In genomic region chr2:12302691-12303090, GRCh38 we compare ENCODE assay signal across 15 cellular contexts.
DNase-seq lines count a peak whose midpoint lies in the region; ATAC-seq and TF ChIP-seq lines count a peak whose summit lies in the region.
"Had no signal": no experiment of that assay in that cellular context is flagged by ENCODE, and none has a peak within 500 bp of the region (broad histone marks: within the 10 kb centered on the region; RNA-seq: fewer than 3 reads in every experiment).

No MANE protein-coding gene starts in this region.

- in situ Hi-C loops in IMR-90 (cut with MboI; ENCODE audit: low sequenced_read_pairs) (no loop called here), GM23248 (cut with MboI) (no loop called here), transverse colon (cut with MboI; ENCODE audit: low pct_ligation_motif_present in 1 of 4, low pct_unique_long_range_greater_than_20kb in 1 of 4, low sequenced_read_pairs in 3 of 4) (no loop called here)

- 0 out of 2 replicates have a peak, but pooled peaks cover 2% of the 10 kb centered on the region for H3K9me1 ChIP-seq in IMR-90 (ENCODE audit: insufficient read depth, low read length)

- no peak for ATAC-seq in IMR-90 (ENCODE audit: low read depth)

- no peak overlapping the region for H3K9ac ChIP-seq in BLaER1 treated with 17β-estradiol and CSF1 and Interleukin-3, amounts not matched to agents 10 nM and 100 nM
- H3K9ac ChIP-seq in IMR-90 (ENCODE audit: low read depth, low read length) (no peak overlapping the region), GM23248 (no peak overlapping the region)

- no peaks in the 10 kb centered on the region for H3K27me3 ChIP-seq in BLaER1 treated with 17β-estradiol and CSF1 and Interleukin-3, amounts not matched to agents 10 nM and 100 nM
- H3K27me3 ChIP-seq in IMR-90 (ENCODE audit: control insufficient read depth, insufficient read depth, low read length): no peaks in the 10 kb centered on the region
- no peaks in the 10 kb centered on the region for H3K27me3 ChIP-seq in SJSA1 (replicated peaks)
- H3K27me3 ChIP-seq in osteoblast (ENCODE audit: insufficient read depth, low read length): no peaks in the 10 kb centered on the region
- H3K27me3 ChIP-seq in GM23248 (replicated peaks; ENCODE audit: insufficient read depth): no peaks in the 10 kb centered on the region
- no peaks in the 10 kb centered on the region for H3K27me3 ChIP-seq in transverse colon

- CTCF ChIA-PET in IMR-90 (lab: Yijun Ruan, JAX): interaction anchor here (0.6 to 0.9 kb wide), 2 partner anchors 9 to 415 kb away, joined by 3 read pairs; no protein-coding TSS in a partner anchor

- H4K91ac ChIP-seq in IMR-90 (ENCODE audit: insufficient read depth, low read depth, low read length): no peak overlapping the region

- dilution Hi-C loops in IMR-90 (cut with HindIII; ENCODE audit: low sequenced_read_pairs, unreplicated experiment): no loop called here

- no peak overlapping the region for H3K4me3 ChIP-seq in BLaER1 treated with 17β-estradiol and CSF1 and Interleukin-3, amounts not matched to agents 10 nM and 100 nM
- H3K4me3 ChIP-seq in IMR-90 (ENCODE audit: insufficient read depth, low read depth, low read length) (no peak overlapping the region), SJSA1 (no peak overlapping the region), osteoblast (ENCODE audit: insufficient read depth, low read length) (no peak overlapping the region), GM23248 (no peak overlapping the region), transverse colon (no peak overlapping the region)
- H3K4me3 ChIP-seq: GM12878, K562 had no signal

- DNase-seq in IMR-90: no peak
- no peak for DNase-seq in SJSA1 (ENCODE audit: low read depth in 1 of 2, low spot score in 2 of 2)
- no peak for DNase-seq in osteoblast (ENCODE audit: insufficient read length, low spot score, missing footprints)
- no peak for DNase-seq in 8988T
- no peak for DNase-seq in GM23248
- no peak for DNase-seq in transverse colon
- DNase-seq: C1 segment of cervical spinal cord, GDM1, NCI-H1048, NCI-H146, NCI-H2081, SHP77 treated with DMSO at 0.1 percent for 48 hours had no signal

- no peak overlapping the region for H3K27ac ChIP-seq in BLaER1 treated with 17β-estradiol and CSF1 and Interleukin-3, amounts not matched to agents 10 nM and 100 nM
- H3K27ac ChIP-seq in IMR-90 (ENCODE audit: insufficient read depth, low read length): no peak overlapping the region
- H3K27ac ChIP-seq in SJSA1: peak overlapping the region; percentile 29; the same call in 1 of the 2 replicates
- no peak overlapping the region for H3K27ac ChIP-seq in osteoblast (ENCODE audit: low read depth, low read length)
- H3K27ac ChIP-seq in GM23248: no peak overlapping the region
- no peak overlapping the region for H3K27ac ChIP-seq in transverse colon

- H2BK15ac ChIP-seq in IMR-90 (ENCODE audit: low read depth, low read length): peak overlapping the region; percentile 80; the same call in 1 of the 3 replicates

- H3K79me1 ChIP-seq in IMR-90 (ENCODE audit: low read depth in 1 of 2, low read length in 2 of 2): no peaks in the 10 kb centered on the region

- H3K4ac ChIP-seq in IMR-90 (ENCODE audit: low read depth, low read length): peak overlapping the region; percentile 54

- TF ChIP-seq POLR2A in IMR-90 (IDR thresholded peaks at IDR 0.05; ENCODE audit: low read depth, low read length) (no peak), transverse colon (IDR thresholded peaks at IDR 0.05) (no peak)

- no peaks in the 10 kb centered on the region for H3K9me2 ChIP-seq in GM23248 (ENCODE audit: insufficient read depth)

- H2BK20ac ChIP-seq in IMR-90 (ENCODE audit: low read depth, low read length): peak overlapping the region; percentile 69

- no CpG with 5 or more reads among the region's 3 CpGs for WGBS in IMR-90 (ENCODE audit: extremely low coverage in 2 of 2, insufficient read length in 1 of 2), 2 experiments
- WGBS in GM23248 (ENCODE audit: low coverage in 1 of 2, low lambda C conversion rate in 2 of 2, missing lambda C conversion rate in 2 of 2), 2 experiments: 93 to 94% methylated on average over 3 of the region's 3 CpGs
- 87 to 93% methylated on average over 2 to 3 of the region's 3 CpGs for WGBS in transverse colon (ENCODE audit: low coverage in 1 of 2), 2 donors

- H3K9me3 ChIP-seq in BLaER1 treated with 17β-estradiol and CSF1 and Interleukin-3, amounts not matched to agents 10 nM and 100 nM (replicated peaks in 1 of 11): peaks cover 0 to 21% (median 11%) of the 10 kb centered on the region in 11 experiments; a peak in 8 of 22 replicates
- H3K9me3 ChIP-seq in IMR-90 (ENCODE audit: control insufficient read depth, insufficient read depth, low read length) (no peaks in the 10 kb centered on the region), SJSA1 (replicated peaks) (peaks cover 3% of the 10 kb centered on the region; the same call in 1 of the 2 replicates), osteoblast (ENCODE audit: low read depth, low read length) (no peaks in the 10 kb centered on the region), GM23248 (ENCODE audit: low read depth) (no peaks in the 10 kb centered on the region), transverse colon (no peaks in the 10 kb centered on the region)

- peak overlapping the region; percentile 83 for H3K18ac ChIP-seq in IMR-90 (ENCODE audit: low read depth, low read length)

- H2AK5ac ChIP-seq in IMR-90 (ENCODE audit: low read depth, low read length): no peak overlapping the region; the same call in 1 of the 2 replicates

- H3K56ac ChIP-seq in IMR-90 (ENCODE audit: extremely low read depth, insufficient read depth, low read length): no peak overlapping the region

- peaks cover 11% of the 10 kb centered on the region for H3F3A ChIP-seq in GM23248 (ENCODE audit: insufficient read depth)

- no peak overlapping the region for H2BK5ac ChIP-seq in IMR-90 (ENCODE audit: low read depth, low read length, poor library complexity, severe bottlenecking)

- no peak for TF ChIP-seq EP300 in transverse colon (IDR thresholded peaks at IDR 0.05; ENCODE audit: low read depth)

- H3K14ac ChIP-seq in IMR-90 (replicated peaks; ENCODE audit: low read depth, low read length): 0 out of 2 replicates have a peak overlapping the region, but pooled peaks have one; percentile 25

- POLR2A ChIA-PET in IMR-90 (lab: Charles Lee; ENCODE audit: unreplicated experiment): no interaction called here

- no peaks in the 10 kb centered on the region; a peak in 1 of 22 replicates for H4K20me1 ChIP-seq in BLaER1 treated with 17β-estradiol and CSF1 and Interleukin-3, amounts not matched to agents 10 nM and 100 nM
- H4K20me1 ChIP-seq in IMR-90 (ENCODE audit: insufficient read depth, low read length) (no peaks in the 10 kb centered on the region), osteoblast (ENCODE audit: insufficient read depth, low read length) (no peaks in the 10 kb centered on the region), GM23248 (ENCODE audit: insufficient read depth) (no peaks in the 10 kb centered on the region)

- 0 out of 2 replicates have a peak overlapping the region, but pooled peaks have one; percentile 22 for H2BK120ac ChIP-seq in IMR-90 (ENCODE audit: low read depth, low read length)

- H3K4me2 ChIP-seq in BLaER1 treated with 17β-estradiol and CSF1 and Interleukin-3, amounts not matched to agents 10 nM and 100 nM: peak overlapping the region in 7 of 11 experiments; percentile 39 to 70 (median 62); a peak in 13 of 22 replicates
- H3K4me2 ChIP-seq in IMR-90 (ENCODE audit: low read depth, low read length) (no peak overlapping the region), osteoblast (ENCODE audit: insufficient read depth, low read length) (peak overlapping the region; percentile 64), GM23248 (ENCODE audit: unreplicated experiment) (no peak overlapping the region)

- no peak overlapping the region for H2AK9ac ChIP-seq in IMR-90 (replicated peaks; ENCODE audit: low read depth, low read length, poor library complexity)

- H3K36me3 ChIP-seq in BLaER1 treated with 17β-estradiol and CSF1 and Interleukin-3, amounts not matched to agents 10 nM and 100 nM: no peaks in the 10 kb centered on the region
- H3K36me3 ChIP-seq in IMR-90 (ENCODE audit: control insufficient read depth, insufficient read depth, low read length) (no peaks in the 10 kb centered on the region), SJSA1 (no peaks in the 10 kb centered on the region), osteoblast (ENCODE audit: insufficient read depth, low read length) (no peaks in the 10 kb centered on the region), GM23248 (ENCODE audit: low read depth) (no peaks in the 10 kb centered on the region), transverse colon (no peaks in the 10 kb centered on the region)

- H4K8ac ChIP-seq in IMR-90 (ENCODE audit: low read depth in 2 of 2, low read length in 2 of 2): no peak overlapping the region; a peak in 1 of 4 replicates

- TF ChIP-seq CTCF in IMR-90 (conservative IDR thresholded peaks at IDR 0.05; ENCODE audit: low read depth, low read length) (no peak), osteoblast (IDR thresholded peaks at IDR 0.05; ENCODE audit: extremely low read depth, low read depth, low read length) (no peak), transverse colon (IDR thresholded peaks at IDR 0.05) (no peak)

- H3K23ac ChIP-seq in IMR-90 (ENCODE audit: low read depth, low read length): no peak overlapping the region

- intact Hi-C loops in IMR-90 (cut with micrococcal nuclease) (loop anchor here (5.0 to 10.0 kb wide), 3 partner anchors 248 to 705 kb away; partner anchors contain the start of gene TRIB2), transverse colon (cut with DNase I; ENCODE audit: low total_unique reads) (no loop called here)

- H2AFZ ChIP-seq in IMR-90 (replicated peaks; ENCODE audit: low read length, poor library complexity) (no peak overlapping the region), osteoblast (ENCODE audit: low read length) (no peak overlapping the region), GM23248 (no peak overlapping the region)

- H3K79me2 ChIP-seq in osteoblast (ENCODE audit: insufficient read depth, low read length) (no peaks in the 10 kb centered on the region), GM23248 (ENCODE audit: insufficient read depth) (no peaks in the 10 kb centered on the region)

- H3K4me1 ChIP-seq in BLaER1 treated with 17β-estradiol and CSF1 and Interleukin-3, amounts not matched to agents 10 nM and 100 nM: peaks cover 8 to 32% (median 14%) of the 10 kb centered on the region in 10 experiments; a peak in 19 of 20 replicates
- H3K4me1 ChIP-seq in IMR-90 (ENCODE audit: control insufficient read depth, insufficient read depth, low read length): peaks cover 15% of the 10 kb centered on the region
- H3K4me1 ChIP-seq in SJSA1 (replicated peaks): peaks cover 55% of the 10 kb centered on the region
- peaks cover 23% of the 10 kb centered on the region for H3K4me1 ChIP-seq in osteoblast (ENCODE audit: insufficient read depth, low read length)
- peaks cover 30% of the 10 kb centered on the region for H3K4me1 ChIP-seq in GM23248 (ENCODE audit: insufficient read depth)
- peaks cover 0 to 15% (median 6%) of the 10 kb centered on the region in 4 donors for H3K4me1 ChIP-seq in transverse colon

- no peak for TF ChIP-seq RAD21 in IMR-90 (IDR thresholded peaks at IDR 0.05; ENCODE audit: low read length)

- no TSS peak for BruUV-seq in IMR-90 (replicated peaks; lab: Mats Ljungman, UMichigan)

- H4K5ac ChIP-seq in IMR-90 (ENCODE audit: low read depth, low read length): peak overlapping the region; percentile 38; the same call in 1 of the 2 replicates

TF ChIP-seq in IMR-90, 13 proteins besides CTCF, POLR2A, EP300 and RAD21 (continues in another document):
- TF ChIP-seq RCOR1 (IDR thresholded peaks at IDR 0.05; ENCODE audit: insufficient replicate concordance, low read length): no peak
- TF ChIP-seq CHD1 (IDR thresholded peaks at IDR 0.05; ENCODE audit: low read depth, low read length): no peak

Comparison
In these comparisons a context has a peak if more than half of its experiments do, and no peak if none do; other contexts are left out.
1. H3K4me2 ChIP-seq: peak in BLaER1 treated with 17β-estradiol and CSF1 and Interleukin-3, amounts not matched to agents 10 nM and 100 nM (7 of 11) and osteoblast (single experiment); none in IMR-90 (single experiment) and GM23248 (single experiment).